In the genomic region with DNA sequence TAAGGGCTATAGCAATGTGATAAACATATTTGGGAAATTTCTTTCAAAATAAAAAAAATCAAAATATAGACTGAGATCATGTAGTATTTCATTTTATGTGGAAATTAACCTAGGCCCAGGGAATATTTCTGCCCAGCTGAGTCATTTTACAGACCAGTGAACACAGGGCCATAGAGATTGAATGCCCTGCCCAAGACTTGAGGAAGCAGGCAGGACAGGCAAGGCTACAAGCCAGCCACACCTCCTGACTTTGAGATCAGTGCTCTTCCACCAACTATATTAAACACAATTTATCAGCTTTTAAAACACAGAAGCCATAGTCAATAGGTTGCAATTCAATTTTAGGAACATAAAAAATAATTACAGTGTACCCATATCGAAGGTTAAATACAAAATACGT, we compare ENCODE assay signal across 25 cellular contexts. TPM values are rescaled to one million over a fixed set of nuclear protein-coding genes. Genes with fewer than 3 reads are reported as not detected.
DNase-seq lines count a peak whose midpoint lies in the region; ATAC-seq, FAIRE-seq and TF ChIP-seq lines count a peak whose summit lies in the region.
"Had no signal": no experiment of that assay in that cellular context is flagged by ENCODE, and none has a peak within 500 bp of the region (broad histone marks: within the 10 kb centered on the region; RNA-seq: fewer than 3 reads in every experiment).

No MANE protein-coding gene starts in this region.

- no peak overlapping the region for H3K27ac Mint-ChIP-seq in activated naive CD4-positive, alpha-beta T cell treated with anti-CD3 and anti-CD28 coated beads, Interleukin-2, amount 10 ng/mL, durations not matched to agents 7 days and 5 days
- H3K27ac Mint-ChIP-seq: CD14-positive monocyte; CD4-positive, alpha-beta T cell; CD8-positive, alpha-beta memory T cell; GM23338; H9 had no signal

- no peaks in the 10 kb centered on the region for H3K4me1 ChIP-seq in left lung
- H3K4me1 ChIP-seq: A549; BE2C; BLaER1 treated with 17β-estradiol and CSF1 and Interleukin-3, amounts not matched to agents 10 nM and 100 nM had no signal

- H3K36me3 Mint-ChIP-seq in activated naive CD4-positive, alpha-beta T cell treated with anti-CD3 and anti-CD28 coated beads, Interleukin-2, amount 10 ng/mL, durations not matched to agents 7 days and 5 days = no peaks in the 10 kb centered on the region
- H3K36me3 Mint-ChIP-seq: CD14-positive monocyte; CD8-positive, alpha-beta memory T cell had no signal

- peaks cover 4% of the 10 kb centered on the region for H3K9me3 Mint-ChIP-seq in activated naive CD4-positive, alpha-beta T cell treated with anti-CD3 and anti-CD28 coated beads, Interleukin-2, amount 10 ng/mL, durations not matched to agents 7 days and 5 days

- no peak overlapping the region for H3K27ac ChIP-seq in left lung
- H3K27ac ChIP-seq: A549; BLaER1 treated with 17β-estradiol and CSF1 and Interleukin-3, amounts not matched to agents 10 nM and 100 nM had no signal

- no peak for TF ChIP-seq CTCF in left lung (IDR thresholded peaks at IDR 0.05)

- CTCF ChIA-PET in activated naive CD4-positive, alpha-beta T cell treated with anti-CD3 and anti-CD28 coated beads, Interleukin-2, amount 10 ng/mL, durations not matched to agents 7 days and 5 days (lab: Charles Lee) = no interaction called here

- H3K9me3 ChIP-seq in left lung = peaks cover 0 to 5% of the 10 kb centered on the region in 2 donors
- H3K9me3 ChIP-seq: A549, BE2C had no signal

- H3K27me3 Mint-ChIP-seq in activated naive CD4-positive, alpha-beta T cell treated with anti-CD3 and anti-CD28 coated beads, Interleukin-2, amount 10 ng/mL, durations not matched to agents 7 days and 5 days = peaks cover 3% of the 10 kb centered on the region
- H3K27me3 Mint-ChIP-seq: CD4-positive, alpha-beta T cell had no signal

- no peaks in the 10 kb centered on the region for H3K4me1 Mint-ChIP-seq in activated naive CD4-positive, alpha-beta T cell treated with anti-CD3 and anti-CD28 coated beads, Interleukin-2, amount 10 ng/mL, durations not matched to agents 7 days and 5 days
- H3K4me1 Mint-ChIP-seq: CD14-positive monocyte; CD8-positive, alpha-beta memory T cell; GM23338; H9 had no signal

- peak; percentile 21 for DNase-seq in Caki2 (ENCODE audit: low read depth)
- peak; percentile 36 for DNase-seq in RCC 7860 (ENCODE audit: low spot score)
- DNase-seq in left colon = no peak
- DNase-seq in activated naive CD4-positive, alpha-beta T cell treated with anti-CD3 and anti-CD28 coated beads, Interleukin-2, amount 10 ng/mL, durations not matched to agents 7 days and 5 days = no peak
- DNase-seq in posterior cingulate gyrus = no peak
- no peak for DNase-seq in left lung
- DNase-seq in amygdala (lab: John Stamatoyannopoulos, UW) = no peak
- DNase-seq: 8988T; ACHN; AML-193; BE2C; Calu3; CD4-positive, alpha-beta T cell; CD8-positive, alpha-beta memory T cell; DMS79 treated with DMSO at 0.1 percent for 48 hours; GF-D8; H9 had no signal

- H3K4me3 ChIP-seq in left lung = no peak overlapping the region
- H3K4me3 ChIP-seq: A549; BLaER1 treated with 17β-estradiol and CSF1 and Interleukin-3, amounts not matched to agents 10 nM and 100 nM; GM23338 had no signal

- no peak overlapping the region for H3K4me3 Mint-ChIP-seq in activated naive CD4-positive, alpha-beta T cell treated with anti-CD3 and anti-CD28 coated beads, Interleukin-2, amount 10 ng/mL, durations not matched to agents 7 days and 5 days
- H3K4me3 Mint-ChIP-seq: CD14-positive monocyte; CD4-positive, alpha-beta T cell; CD8-positive, alpha-beta memory T cell; GM23338; H9 had no signal

- no peaks in the 10 kb centered on the region for H3K27me3 ChIP-seq in left lung
- H3K27me3 ChIP-seq: BE2C; BLaER1 treated with 17β-estradiol and CSF1 and Interleukin-3, amounts not matched to agents 10 nM and 100 nM had no signal

- intact Hi-C loops in left colon (cut with DNase I, micrococcal nuclease) = no loop called here
- intact Hi-C loops in posterior cingulate gyrus (cut with DNase I) = no loop called here
- intact Hi-C loops in left lung (cut with DNase I) = no loop called here

- peak; percentile 67 for ATAC-seq in esophagus mucosa
- peak; percentile 68 for ATAC-seq in left colon
- ATAC-seq in left lung = no peak
- ATAC-seq: A549, GM23338, HCT116 had no signal

- in situ Hi-C loops in Caki2 (cut with HindIII; ENCODE audit: low pct_unique_long_range_greater_than_20kb, low sequenced_read_pairs) = no loop called here

- H3K36me3 ChIP-seq in left lung = no peaks in the 10 kb centered on the region
- H3K36me3 ChIP-seq: BE2C; BLaER1 treated with 17β-estradiol and CSF1 and Interleukin-3, amounts not matched to agents 10 nM and 100 nM had no signal

- FAIRE-seq in RCC 7860 (lab: Jason Lieb, UNC) = peak; percentile 68
- FAIRE-seq: A549, GM12891, GM18507 had no signal

RNA-seq across cellular contexts. Expression of gene CCDC148, which starts 12.9 kb away (rescaled TPM):
- total RNA-seq in Caki2 (2014; rRNA removed; shearing (Covaris generic); ENCODE audit: low replicate concordance) = 0.41 and 7.2 TPM in 2 replicates
- 0.32 TPM for total RNA-seq in esophagus mucosa
- total RNA-seq in left colon = under 1 TPM in 1 of 2 donors, not detected in 1; 0.73 TPM
- 1 to 10 TPM in 1 of 2 donors, under 1 TPM in 1; 0.64 to 1.3 TPM for total RNA-seq in left lung
- total RNA-seq: CD4-positive, alpha-beta T cell had no signal

RNA-seq across cellular contexts. Expression of gene PKP4, which starts 13.1 kb away (rescaled TPM):
- 7.9 and 15.1 TPM in 2 replicates for total RNA-seq in Caki2 (2014; rRNA removed; shearing (Covaris generic); ENCODE audit: low replicate concordance)
- total RNA-seq in esophagus mucosa (48.7 TPM), left colon (10 to 100 TPM; 36.9 to 55.5 TPM), left lung (10 to 100 TPM; 48.3 to 57.8 TPM)

Comparison
In these comparisons a context has a peak if more than half of its experiments do, and no peak if none do; other contexts are left out.
1. DNase-seq: peak in Caki2 (single experiment) and RCC 7860 (single experiment); none in left colon (0 of 2), activated naive CD4-positive, alpha-beta T cell treated with anti-CD3 and anti-CD28 coated beads, Interleukin-2, amount 10 ng/mL, durations not matched to agents 7 days and 5 days (single experiment), posterior cingulate gyrus (0 of 10), left lung (0 of 2) and amygdala (0 of 56).